In the genomic region with DNA sequence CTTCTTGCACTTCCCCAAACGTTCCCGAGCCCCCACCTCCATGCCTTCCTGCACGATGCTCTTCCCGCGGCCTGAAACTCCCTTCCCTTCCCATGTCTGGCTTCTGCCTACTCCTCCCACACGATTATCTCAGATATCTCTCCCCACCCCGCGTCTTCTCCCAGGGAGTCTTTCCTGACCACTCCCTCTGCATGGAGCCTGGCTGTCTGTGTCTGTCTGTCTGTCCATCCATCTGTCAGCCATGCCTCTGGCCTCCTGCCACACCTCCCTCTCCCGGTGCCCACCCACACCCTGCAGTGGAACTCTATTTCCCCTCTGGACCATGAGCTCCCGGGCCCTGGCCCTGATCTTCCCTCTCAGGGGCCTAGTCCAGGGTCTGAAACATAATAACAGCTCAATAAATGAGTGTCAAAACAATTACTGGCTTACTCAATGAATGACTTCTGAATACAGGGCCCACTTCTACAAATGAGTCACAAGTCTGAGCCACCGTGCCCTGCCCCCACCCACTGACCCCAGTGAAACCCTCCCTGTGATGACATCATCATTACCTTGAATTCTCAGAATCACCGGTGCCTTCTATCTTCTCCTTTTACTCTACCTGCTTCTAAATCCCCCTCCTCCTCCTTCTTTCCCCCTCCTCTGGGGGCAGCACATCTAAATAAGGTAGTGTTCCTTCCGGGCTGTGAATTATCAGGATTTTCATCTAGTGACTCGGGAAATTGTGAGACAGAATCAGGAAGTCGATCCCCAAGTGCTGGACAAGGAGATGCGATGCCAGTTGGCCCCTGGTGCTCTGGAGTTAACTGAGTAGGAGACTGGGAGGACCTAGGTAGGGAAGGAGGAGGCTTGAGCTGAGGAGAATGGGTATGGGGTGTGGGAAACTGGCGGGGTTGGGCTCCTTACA, we compare ENCODE assay signal across 1 cellular context.
TF ChIP-seq lines count a peak whose summit lies in the region.

No MANE protein-coding gene starts in this region.

TF ChIP-seq in WTC11, 78 proteins besides CTCF, POLR2A, EP300 and RAD21 (continued from another document):
- TF ChIP-seq GRHL2 (CRISPR knock-in tag; IDR thresholded peaks at IDR 0.05; ENCODE audit: insufficient replicate concordance, severe bottlenecking) (no peak), NFYB (CRISPR knock-in tag; conservative IDR thresholded peaks at IDR 0.05; ENCODE audit: low read depth) (no peak)
